In the genomic region with DNA sequence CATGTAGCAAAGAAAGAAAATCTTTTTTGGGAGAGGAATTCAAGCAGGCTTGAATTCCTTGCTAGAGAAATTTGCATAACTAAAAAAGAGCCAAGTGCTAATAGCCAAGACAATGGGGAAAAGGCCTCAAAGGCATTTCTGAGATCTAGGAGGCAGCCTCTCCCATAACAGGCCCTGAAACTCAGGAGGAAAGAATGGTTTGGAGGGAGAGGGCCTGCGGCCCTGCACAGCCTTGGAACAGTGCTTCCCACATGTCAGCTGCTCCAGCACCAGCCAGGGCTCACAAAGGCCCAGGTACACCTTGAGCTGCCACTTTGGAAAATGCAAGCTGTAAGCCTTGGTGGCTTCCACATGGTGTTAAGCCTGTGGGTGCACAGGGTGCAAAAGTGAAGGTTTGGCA, we compare ENCODE assay signal across 28 cellular contexts.
"Had no signal": no experiment of that assay in that cellular context is flagged by ENCODE, and none has a peak within 500 bp of the region (broad histone marks: within the 10 kb centered on the region; RNA-seq: fewer than 3 reads in every experiment).

No MANE protein-coding gene starts in this region.

- H3K36me3 Mint-ChIP-seq: brain had no signal

- H3K27ac Mint-ChIP-seq: activated B cell treated with CpG ODN at 0.5 μM for 24 hours; activated CD4-positive, alpha-beta T cell treated with anti-CD3 and anti-CD28 coated beads for 36 hours; activated naive CD4-positive, alpha-beta T cell treated with anti-CD3 and anti-CD28 coated beads, Interleukin-2, amount 50 U/mL, for 72 hours; activated T-cell treated with anti-CD3 and anti-CD28 coated beads, Interleukin-2, amount 50 U/mL, for 24 hours; activated T-helper 17 cell treated with anti-CD3 and anti-CD28 coated beads, Interleukin-2, amount 50 U/mL, for 72 hours; brain; memory B cell; nephron progenitor cell; stimulated activated memory B cell treated with anti-CD40 and anti-IgM and Interleukin-4, amounts not matched to agents 10 μg/mL and 1 μg/mL and 100 μg/mL, for 72 hours; T-helper 1 cell treated with Interleukin-12 subunit alpha and Interleukin-12 subunit beta and Interleukin-4 antibody, amounts not matched to agents 30 μg/mL and 1 μg/mL, for 36 hours had no signal

- DNase-seq: activated B cell treated with CpG ODN at 0.5 μM for 24 hours; activated CD4-positive, alpha-beta T cell treated with anti-CD3 and anti-CD28 coated beads for 36 hours; activated CD4-positive, alpha-beta T cell treated with anti-CD3 and anti-CD28 coated beads, Interleukin-2, amount 50 U/mL, for 4 hours; activated CD8-positive, alpha-beta memory T cell treated with anti-CD3 and anti-CD28 coated beads for 24 hours; activated CD8-positive, alpha-beta memory T cell treated with anti-CD3 and anti-CD28 coated beads, Interleukin-2, amount 50 U/mL, for 4 hours; activated T-cell treated with anti-CD3 and anti-CD28 coated beads, Interleukin-2, amount 50 U/mL, for 24 hours; aorta; dermis blood vessel endothelial cell; effector CD8-positive, alpha-beta T cell; foreskin melanocyte; glutamatergic neuron; hippocampal formation; left cardiac atrium; nephron progenitor cell; occipital lobe; small intestine; stimulated activated CD4-positive, alpha-beta T cell treated with anti-CD3 and anti-CD28 coated beads, Interleukin-2, amount 100 ng/mL, for 24 hours; stomach; T1000 had no signal

- H3K4me3 Mint-ChIP-seq: activated B cell treated with CpG ODN at 0.5 μM for 24 hours; activated CD4-positive, alpha-beta T cell treated with anti-CD3 and anti-CD28 coated beads for 36 hours; activated T-cell treated with anti-CD3 and anti-CD28 coated beads, Interleukin-2, amount 50 U/mL, for 24 hours; activated T-helper 17 cell treated with anti-CD3 and anti-CD28 coated beads, Interleukin-2, amount 50 U/mL, for 72 hours; brain; memory B cell; nephron progenitor cell; stimulated activated memory B cell treated with anti-CD40 and anti-IgM and Interleukin-4, amounts not matched to agents 10 μg/mL and 1 μg/mL and 100 μg/mL, for 72 hours; T-helper 1 cell treated with Interleukin-12 subunit alpha and Interleukin-12 subunit beta and Interleukin-4 antibody, amounts not matched to agents 30 μg/mL and 1 μg/mL, for 36 hours had no signal

- H3K9me3 Mint-ChIP-seq: activated T-helper 17 cell treated with anti-CD3 and anti-CD28 coated beads, Interleukin-2, amount 50 U/mL, for 72 hours had no signal

- H3K4me1 Mint-ChIP-seq: activated B cell treated with CpG ODN at 0.5 μM for 24 hours; brain; memory B cell; stimulated activated memory B cell treated with anti-CD40 and anti-IgM and Interleukin-4, amounts not matched to agents 10 μg/mL and 1 μg/mL and 100 μg/mL, for 72 hours had no signal

- ATAC-seq: activated CD4-positive, alpha-beta T cell treated with anti-CD3 and anti-CD28 coated beads for 36 hours; activated naive CD4-positive, alpha-beta T cell treated with anti-CD3 and anti-CD28 coated beads, Interleukin-2, amount 50 U/mL, for 72 hours; activated T-helper 17 cell treated with anti-CD3 and anti-CD28 coated beads, Interleukin-2, amount 50 U/mL, for 72 hours; left cardiac atrium; sciatic nerve; stimulated activated memory B cell treated with anti-CD40 and anti-IgM and Interleukin-4, amounts not matched to agents 10 μg/mL and 1 μg/mL and 100 μg/mL, for 72 hours had no signal

- H3K27me3 Mint-ChIP-seq: activated CD4-positive, alpha-beta T cell treated with anti-CD3 and anti-CD28 coated beads for 36 hours; activated T-cell treated with anti-CD3 and anti-CD28 coated beads, Interleukin-2, amount 50 U/mL, for 24 hours; activated T-helper 17 cell treated with anti-CD3 and anti-CD28 coated beads, Interleukin-2, amount 50 U/mL, for 72 hours had no signal

- H3K27ac ChIP-seq: stomach, suprapubic skin, tibial nerve had no signal

- H3K4me3 ChIP-seq: stomach, suprapubic skin, tibial nerve had no signal

- H3K36me3 ChIP-seq: stomach, suprapubic skin, tibial nerve had no signal

- H3K9me3 ChIP-seq: suprapubic skin, tibial nerve had no signal

- H3K27me3 ChIP-seq: suprapubic skin, tibial nerve had no signal

- H3K4me1 ChIP-seq: stomach, suprapubic skin, tibial nerve had no signal
